Comparison of ENCODE assay signal across 8 cellular contexts in the genomic region with DNA sequence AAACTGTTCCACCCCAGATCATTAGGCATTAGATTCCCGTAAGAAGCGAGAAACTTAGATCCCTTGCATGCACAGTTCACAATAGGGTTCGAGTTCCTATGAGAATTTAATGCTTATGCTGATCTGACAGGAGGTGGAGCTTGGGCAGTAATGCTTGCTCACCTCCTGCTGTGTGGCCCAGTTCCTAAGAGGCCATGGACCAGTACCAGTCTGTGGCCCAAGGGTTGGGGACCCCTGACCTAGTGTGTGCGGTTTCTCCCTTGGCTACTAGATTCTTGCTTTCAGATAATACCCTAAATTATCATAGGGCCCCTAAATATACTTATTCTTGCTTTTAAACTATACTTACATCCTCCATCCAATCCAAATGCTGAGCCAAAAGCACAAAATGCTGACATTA. TPM values are rescaled to one million over a fixed set of nuclear protein-coding genes. Genes with fewer than 3 reads are reported as not detected.
DNase-seq lines count a peak whose midpoint lies in the region; ATAC-seq and TF ChIP-seq lines count a peak whose summit lies in the region.

No MANE protein-coding gene starts in this region.

- H4K20me1 ChIP-seq in mammary epithelial cell (ENCODE audit: insufficient read depth, low read length), result no peaks in the 10 kb centered on the region

- intact Hi-C loops in mammary epithelial cell (cut with micrococcal nuclease), result loop anchor here (2.0 to 10.0 kb wide), 2 partner anchors 66 to 460 kb away; a partner anchor contains a TSS

- H3K9me3 ChIP-seq in mammary epithelial cell (replicated peaks; ENCODE audit: insufficient read depth, low read length), result no peaks in the 10 kb centered on the region

- H3K27ac Mint-ChIP-seq in stimulated activated naive CD8-positive, alpha-beta T cell treated with anti-CD3 and anti-CD28 coated beads, Interleukin-15, Interleukin-2, amounts not matched to agents 100 ng/mL and 50 ng/mL, for 24 hours, result peak overlapping the region; percentile 95
- peak overlapping the region; percentile 99 to 100 (median 100) for H3K27ac Mint-ChIP-seq in nephron

- no TSS peak for BruUV-seq in mammary epithelial cell (replicated peaks; lab: Mats Ljungman, UMichigan)

- no peaks in the 10 kb centered on the region for H3K9me3 Mint-ChIP-seq in stimulated activated naive CD8-positive, alpha-beta T cell treated with anti-CD3 and anti-CD28 coated beads, Interleukin-15, Interleukin-2, amounts not matched to agents 100 ng/mL and 50 ng/mL, for 24 hours
- no peaks in the 10 kb centered on the region for H3K9me3 Mint-ChIP-seq in nephron

- dilution Hi-C loops in mammary epithelial cell (cut with HindIII; ENCODE audit: low sequenced_read_pairs), result no loop called here

- no peak overlapping the region for H3K4me2 ChIP-seq in mammary epithelial cell (ENCODE audit: insufficient read depth, low read depth, low read length)

- H3K4me1 ChIP-seq in mammary epithelial cell (ENCODE audit: insufficient read depth, low read length), result peaks cover 26% of the 10 kb centered on the region

- H3K9ac ChIP-seq in mammary epithelial cell (ENCODE audit: insufficient read depth, low read length), result no peak overlapping the region

- DNase-seq in stimulated activated naive CD8-positive, alpha-beta T cell treated with anti-CD3 and anti-CD28 coated beads, Interleukin-15, Interleukin-2, amounts not matched to agents 100 U/mL and 50 U/mL, for 24 hours, result no peak
- no peak for DNase-seq in mammary epithelial cell
- no peak for DNase-seq in DMS153 (lab: John Stamatoyannopoulos, UW)
- no peak for DNase-seq in HT-29 (ENCODE audit: low spot score)
- no peak for DNase-seq in foreskin melanocyte

- H3K27me3 Mint-ChIP-seq in stimulated activated naive CD8-positive, alpha-beta T cell treated with anti-CD3 and anti-CD28 coated beads, Interleukin-15, Interleukin-2, amounts not matched to agents 100 ng/mL and 50 ng/mL, for 24 hours, result no peaks in the 10 kb centered on the region
- H3K27me3 Mint-ChIP-seq in nephron (ENCODE audit: low read depth), result no peaks in the 10 kb centered on the region

- H3K27me3 ChIP-seq in mammary epithelial cell (ENCODE audit: insufficient read depth, low read length), result no peaks in the 10 kb centered on the region

- ATAC-seq in stimulated activated naive CD8-positive, alpha-beta T cell treated with anti-CD3 and anti-CD28 coated beads, Interleukin-15, Interleukin-2, amounts not matched to agents 100 U/mL and 50 U/mL, for 24 hours, result no peak
- no peak for ATAC-seq in HG02571 (IDR thresholded peaks at IDR 0.05; ENCODE audit: unreplicated experiment)

- in situ Hi-C loops in mammary epithelial cell (cut with MboI; ENCODE audit: low sequenced_read_pairs in 2 of 2), result no loop called here

- no peak overlapping the region for H3K4me3 ChIP-seq in mammary epithelial cell (replicated peaks in 1 of 3; ENCODE audit: insufficient read depth in 1 of 3, low read depth in 2 of 3, low read length in 3 of 3)

- H3K36me3 ChIP-seq in mammary epithelial cell (ENCODE audit: insufficient read depth, low read length), result no peaks in the 10 kb centered on the region

- H3K4me3 Mint-ChIP-seq in stimulated activated naive CD8-positive, alpha-beta T cell treated with anti-CD3 and anti-CD28 coated beads, Interleukin-15, Interleukin-2, amounts not matched to agents 100 ng/mL and 50 ng/mL, for 24 hours, result peak overlapping the region; percentile 89
- peak overlapping the region; percentile 97 to 99 (median 98) for H3K4me3 Mint-ChIP-seq in nephron

- no peaks in the 10 kb centered on the region for H3K36me3 Mint-ChIP-seq in stimulated activated naive CD8-positive, alpha-beta T cell treated with anti-CD3 and anti-CD28 coated beads, Interleukin-15, Interleukin-2, amounts not matched to agents 100 ng/mL and 50 ng/mL, for 24 hours (ENCODE audit: low read depth)
- no peaks in the 10 kb centered on the region for H3K36me3 Mint-ChIP-seq in nephron (ENCODE audit: low read depth)

- 88% methylated on average over 4 of the region's 4 CpGs for WGBS in mammary epithelial cell (ENCODE audit: low coverage, missing lambda C conversion rate)

- H3K4me1 Mint-ChIP-seq in stimulated activated naive CD8-positive, alpha-beta T cell treated with anti-CD3 and anti-CD28 coated beads, Interleukin-15, Interleukin-2, amounts not matched to agents 100 ng/mL and 50 ng/mL, for 24 hours (ENCODE audit: low read depth), result peaks cover 51% of the 10 kb centered on the region
- peaks cover 46% of the 10 kb centered on the region for H3K4me1 Mint-ChIP-seq in nephron

- peaks cover 4% of the 10 kb centered on the region for H3K79me2 ChIP-seq in mammary epithelial cell (ENCODE audit: insufficient read depth, low read length)

- no peak for TF ChIP-seq CTCF in mammary epithelial cell (conservative IDR thresholded peaks at IDR 0.05 in 1 of 2, IDR thresholded peaks at IDR 0.05 in 1 of 2; ENCODE audit: extremely low read depth in 1 of 2, insufficient read depth in 1 of 2, low read depth in 1 of 2, low read length in 2 of 2)
- TF ChIP-seq CTCF in nephron (IDR thresholded peaks at IDR 0.05; ENCODE audit: unreplicated experiment in 3 of 3), result no peak

- CTCF ChIA-PET in mammary epithelial cell (lab: Charles Lee; ENCODE audit: low non-redundant PET), result no interaction called here

- peak overlapping the region; percentile 90 for H3K27ac ChIP-seq in mammary epithelial cell (ENCODE audit: insufficient read depth, low read depth, low read length)

- H2AFZ ChIP-seq in mammary epithelial cell (ENCODE audit: low read depth, low read length), result peak overlapping the region; percentile 52

RNA-seq across cellular contexts. Expression of a gene that starts 1.9 kb away (rescaled TPM):
- 1 to 10 TPM; 1.7 to 3.1 TPM for total RNA-seq in mammary epithelial cell
- polyA plus RNA-seq in mammary epithelial cell, result 3.9 TPM
- polyA minus RNA-seq in mammary epithelial cell, result 1.3 TPM
- total RNA-seq in HT-29 (2014; rRNA removed; shearing (Covaris generic)), result 2.2 and 4.7 TPM in 2 replicates

RNA-seq across cellular contexts. Expression of a gene that starts 4.4 kb away (rescaled TPM):
- 10 to 100 TPM; 28.5 to 59.1 TPM for total RNA-seq in mammary epithelial cell
- polyA plus RNA-seq in mammary epithelial cell, result 39.1 TPM
- polyA minus RNA-seq in mammary epithelial cell, result 30.7 TPM
- 16.6 and 18.7 TPM in 2 replicates for total RNA-seq in HT-29 (2014; rRNA removed; shearing (Covaris generic))

RNA-seq across cellular contexts. Expression of a gene that starts 10.3 kb away (rescaled TPM):
- total RNA-seq in mammary epithelial cell, result 1 to 10 TPM in 1 of 2 donors, under 1 TPM in 1; 0.33 to 6.1 TPM
- 1.8 TPM for polyA plus RNA-seq in mammary epithelial cell
- polyA minus RNA-seq in mammary epithelial cell, result not detected
- 3.0 and 4.9 TPM in 2 replicates for total RNA-seq in HT-29 (2014; rRNA removed; shearing (Covaris generic))

RNA-seq across cellular contexts. Expression of a gene that starts 16.2 kb away (rescaled TPM):
- total RNA-seq in mammary epithelial cell, result 10 to 100 TPM; 28.4 to 28.7 TPM
- polyA plus RNA-seq in mammary epithelial cell, result 65.3 TPM
- polyA minus RNA-seq in mammary epithelial cell, result 47.0 TPM
- total RNA-seq in HT-29 (2014; rRNA removed; shearing (Covaris generic)), result 45.4 and 50.5 TPM in 2 replicates

RNA-seq across cellular contexts. Expression of a gene that starts 18.5 kb away (rescaled TPM):
- total RNA-seq in mammary epithelial cell, result 10 to 100 TPM; 32.5 to 56.5 TPM
- 97.8 TPM for polyA plus RNA-seq in mammary epithelial cell
- 143 TPM for polyA minus RNA-seq in mammary epithelial cell
- 48.6 and 52.8 TPM in 2 replicates for total RNA-seq in HT-29 (2014; rRNA removed; shearing (Covaris generic))
